10 cellular contexts compared by ENCODE assay signal in genomic region chr3:80187981-80188380, GRCh38.
"Had no signal": no experiment of that assay in that cellular context is flagged by ENCODE, and none has a peak within 500 bp of the region (broad histone marks: within the 10 kb centered on the region; RNA-seq: fewer than 3 reads in every experiment).

No MANE protein-coding gene starts in this region.

- H3K9ac ChIP-seq: GM23248 had no signal

- H3K9me3 Mint-ChIP-seq: H9 had no signal

- ATAC-seq: HepG2 had no signal

- H3K4me3 Mint-ChIP-seq: H9, HFFc6, IgD-negative memory B cell had no signal

- H3K4me1 Mint-ChIP-seq: IgD-negative memory B cell had no signal

- H3K27ac ChIP-seq: GM23248, HL-60 had no signal

- FAIRE-seq: H1, H54, HepG2 had no signal

- H3K36me3 Mint-ChIP-seq: IgD-negative memory B cell had no signal

- H3K4me3 ChIP-seq: GM23248 had no signal

- H2AFZ ChIP-seq: GM23248 had no signal

- DNase-seq: GM23248, H9, HCEC 1CT, HFFc6, KBM-7 had no signal

- H3K27me3 Mint-ChIP-seq: IgD-negative memory B cell had no signal

- H3K27ac Mint-ChIP-seq: H9, HFFc6, IgD-negative memory B cell had no signal
